Comparison of ENCODE assay signal across 18 cellular contexts in genomic region chr11:4041731-4042391, GRCh38. TPM values are rescaled to one million over a fixed set of nuclear protein-coding genes. Genes with fewer than 3 reads are reported as not detected.
A peak's percentile ranks its signal among the peaks of the same experiment; 100 is the strongest.
DNase-seq lines count a peak whose midpoint lies in the region; ATAC-seq and TF ChIP-seq lines count a peak whose summit lies in the region.
"Had no signal": no experiment of that assay in that cellular context is flagged by ENCODE, and none has a peak within 500 bp of the region (broad histone marks: within the 10 kb centered on the region; RNA-seq: fewer than 3 reads in every experiment).

No MANE protein-coding gene starts in this region.

- H3K4me1 Mint-ChIP-seq in endodermal cell: peaks cover 5% of the 10 kb centered on the region

- no peaks in the 10 kb centered on the region for H3K27me3 Mint-ChIP-seq in endodermal cell (ENCODE audit: insufficient read depth)

- H3K27ac ChIP-seq in endodermal cell (ENCODE audit: low read depth, low read length): no peak overlapping the region
- peak overlapping the region; percentile 89 for H3K27ac ChIP-seq in psoas muscle
- H3K27ac ChIP-seq: HL-60, Peyer's patch had no signal

- TF ChIP-seq CTCF in endodermal cell (conservative IDR thresholded peaks at IDR 0.05) (no peak), psoas muscle (IDR thresholded peaks at IDR 0.05) (no peak)

- no peak overlapping the region for H3K4me3 ChIP-seq in endodermal cell (ENCODE audit: low read length)
- no peak overlapping the region for H3K4me3 ChIP-seq in psoas muscle
- H3K4me3 ChIP-seq: K562, Peyer's patch had no signal

- H3K9me3 Mint-ChIP-seq in endodermal cell: peaks cover 4% of the 10 kb centered on the region

- ATAC-seq in psoas muscle: peak; percentile 79 to 83 (median 81)
- ATAC-seq in HG03520 (IDR thresholded peaks at IDR 0.05; ENCODE audit: unreplicated experiment): no peak
- ATAC-seq: K562 had no signal

- no peaks in the 10 kb centered on the region for H3K4me1 ChIP-seq in endodermal cell (ENCODE audit: control insufficient read depth, insufficient read depth, low read length)
- H3K4me1 ChIP-seq in psoas muscle: peaks cover 53% of the 10 kb centered on the region

- DNase-seq in LHCN-M2 (ENCODE audit: low read depth) (peak; percentile 90), NCI-H226 (peak; percentile 12), endodermal cell (peak; percentile 48), psoas muscle (peak; percentile 26 to 66), SKM-1 (lab: John Stamatoyannopoulos, UW; ENCODE audit: unreplicated experiment) (no peak), islet precursor cell (no peak), midbrain (lab: John Stamatoyannopoulos, UW) (no peak)
- DNase-seq: ACHN, EL, GOT3, NCI-H1092 treated with DMSO at 0.1 percent for 48 hours, NCI-H1694, NCI-H510A treated with DMSO at 0.1 percent for 48 hours, Peyer's patch, SHP77 treated with DMSO at 0.1 percent for 48 hours had no signal

- no peaks in the 10 kb centered on the region for H3K27me3 ChIP-seq in endodermal cell (ENCODE audit: control insufficient read depth, insufficient read depth, low read length, poor library complexity, severe bottlenecking)
- no peaks in the 10 kb centered on the region for H3K27me3 ChIP-seq in psoas muscle (ENCODE audit: insufficient read depth in 3 of 3, low read length in 2 of 3)
- H3K27me3 ChIP-seq: Peyer's patch had no signal

- H3K9ac ChIP-seq in endodermal cell (ENCODE audit: extremely low read depth, low read length, poor library complexity, severe bottlenecking): no peak overlapping the region

- no peak overlapping the region for H3K4me3 Mint-ChIP-seq in endodermal cell

- H3K36me3 Mint-ChIP-seq in endodermal cell (ENCODE audit: low read depth): no peaks in the 10 kb centered on the region

- intact Hi-C loops in psoas muscle (cut with DNase I): loop anchor here (5.0 to 10.0 kb wide), 3 partner anchors 45 to 95 kb away; no protein-coding TSS in a partner anchor

- WGBS in endodermal cell (ENCODE audit: insufficient coverage in 1 of 2, insufficient read length in 1 of 2), 2 experiments: 85 to 92% methylated on average over 5 to 6 of the region's 6 CpGs
- 44 to 65% (median 45%) methylated on average over 6 of the region's 6 CpGs for WGBS in psoas muscle, 3 donors

- H3K9me3 ChIP-seq in endodermal cell (ENCODE audit: control insufficient read depth, low read length) (peaks cover 9% of the 10 kb centered on the region), psoas muscle (no peaks in the 10 kb centered on the region)
- H3K9me3 ChIP-seq: Peyer's patch had no signal

- no peak overlapping the region for H3K27ac Mint-ChIP-seq in endodermal cell

- H3K36me3 ChIP-seq in endodermal cell (ENCODE audit: control insufficient read depth, insufficient read depth, low read length): no peaks in the 10 kb centered on the region
- H3K36me3 ChIP-seq in psoas muscle (ENCODE audit: insufficient read depth in 1 of 2, low read depth in 1 of 2): no peaks in the 10 kb centered on the region
- H3K36me3 ChIP-seq: Peyer's patch had no signal

RNA-seq across cellular contexts. Expression of gene RRM1, which starts 52.7 kb away (rescaled TPM):
- total RNA-seq in LHCN-M2 (2014; rRNA removed) (186 and 200 TPM in 2 replicates), endodermal cell (100 to 1,000 TPM in 1 of 2 donors, 10 to 100 TPM in 1; 79.2 to 102 TPM), psoas muscle (10 to 100 TPM; 31.0 to 45.8 (median 37.6) TPM)
- polyA plus RNA-seq in LHCN-M2 (2012): 68.0 TPM
- polyA plus RNA-seq in endodermal cell (2013, experiment 1 of 2): 128 TPM
- polyA plus RNA-seq in endodermal cell (2013, experiment 2 of 2): 129 TPM
- polyA plus RNA-seq in psoas muscle: 10 to 100 TPM; 11.3 to 25.7 (median 13.9) TPM

Comparison
In these comparisons a context has a peak if more than half of its experiments do, and no peak if none do; other contexts are left out.
1. DNase-seq: peak in LHCN-M2 (single experiment), NCI-H226 (single experiment), endodermal cell (single experiment) and psoas muscle (2 of 2); none in SKM-1 (single experiment), islet precursor cell (single experiment) and midbrain (single experiment).